In genomic region chr7:17130281-17131059, GRCh38 we compare ENCODE assay signal across 8 cellular contexts.
A peak's percentile ranks its signal among the peaks of the same experiment; 100 is the strongest.
DNase-seq lines count a peak whose midpoint lies in the region; ATAC-seq and TF ChIP-seq lines count a peak whose summit lies in the region.

No MANE protein-coding gene starts in this region.

- intact Hi-C loops in activated CD8-positive, alpha-beta T cell treated with anti-CD3 and anti-CD28 coated beads for 36 hours (cut with micrococcal nuclease) = no loop called here

- no peak for TF ChIP-seq CTCF in activated CD8-positive, alpha-beta T cell treated with anti-CD3 and anti-CD28 coated beads for 36 hours (IDR thresholded peaks at IDR 0.05)
- no peak for TF ChIP-seq CTCF in thoracic aorta (IDR thresholded peaks at IDR 0.05)

- no peaks in the 10 kb centered on the region for H3K27me3 ChIP-seq in thoracic aorta (replicated peaks; ENCODE audit: insufficient read depth)

- no peak for DNase-seq in activated CD8-positive, alpha-beta T cell treated with anti-CD3 and anti-CD28 coated beads, Interleukin-2, amount 10 ng/mL, durations not matched to agents 7 days and 5 days
- DNase-seq in activated CD8-positive, alpha-beta T cell treated with anti-CD3 and anti-CD28 coated beads for 36 hours = no peak
- DNase-seq in iris pigment epithelial cell (ENCODE audit: low read depth) (peak; percentile 97), thoracic aorta (ENCODE audit: low spot score) (no peak), ACHN (no peak)

- CTCF ChIA-PET in activated CD8-positive, alpha-beta T cell treated with anti-CD3 and anti-CD28 coated beads, Interleukin-2, amount 10 ng/mL, durations not matched to agents 7 days and 5 days (lab: Charles Lee) = no interaction called here
- CTCF ChIA-PET in activated CD8-positive, alpha-beta T cell treated with anti-CD3 and anti-CD28 coated beads for 36 hours (lab: Charles Lee) = no interaction called here

- peak overlapping the region; percentile 17 for H3K4me3 ChIP-seq in thoracic aorta

- H3K27me3 Mint-ChIP-seq in activated CD8-positive, alpha-beta T cell treated with anti-CD3 and anti-CD28 coated beads, Interleukin-2, amount 10 ng/mL, durations not matched to agents 7 days and 5 days (ENCODE audit: low read depth) = no peaks in the 10 kb centered on the region
- no peaks in the 10 kb centered on the region for H3K27me3 Mint-ChIP-seq in activated CD8-positive, alpha-beta T cell treated with anti-CD3 and anti-CD28 coated beads for 36 hours
- H3K27me3 Mint-ChIP-seq in activated T-helper 17 cell treated with anti-CD3 and anti-CD28 coated beads, Interleukin-2, amount 50 U/mL, for 72 hours = no peaks in the 10 kb centered on the region

- H3K4me1 Mint-ChIP-seq in activated CD8-positive, alpha-beta T cell treated with anti-CD3 and anti-CD28 coated beads, Interleukin-2, amount 10 ng/mL, durations not matched to agents 7 days and 5 days (ENCODE audit: low read depth) = peaks cover 33% of the 10 kb centered on the region
- peaks cover 41% of the 10 kb centered on the region for H3K4me1 Mint-ChIP-seq in activated CD8-positive, alpha-beta T cell treated with anti-CD3 and anti-CD28 coated beads for 36 hours (ENCODE audit: low read depth)
- H3K4me1 Mint-ChIP-seq in activated T-helper 17 cell treated with anti-CD3 and anti-CD28 coated beads, Interleukin-2, amount 50 U/mL, for 72 hours = peaks cover 41% of the 10 kb centered on the region

- peak; percentile 43 for ATAC-seq in activated CD8-positive, alpha-beta T cell treated with anti-CD3 and anti-CD28 coated beads, Interleukin-2, amount 10 ng/mL, durations not matched to agents 7 days and 5 days
- ATAC-seq in activated CD8-positive, alpha-beta T cell treated with anti-CD3 and anti-CD28 coated beads for 36 hours = no peak
- no peak for ATAC-seq in activated T-helper 17 cell treated with anti-CD3 and anti-CD28 coated beads, Interleukin-2, amount 50 U/mL, for 72 hours (replicated peaks)
- ATAC-seq in thoracic aorta (ENCODE audit: insufficient number of reproducible peaks, low FRiP score, low read depth) (no peak), GM19035 (IDR thresholded peaks at IDR 0.05; ENCODE audit: unreplicated experiment) (no peak), HG03135 (IDR thresholded peaks at IDR 0.05; ENCODE audit: unreplicated experiment) (no peak)

- no peaks in the 10 kb centered on the region for H3K4me1 ChIP-seq in thoracic aorta (ENCODE audit: control insufficient read depth in 1 of 2, low read depth in 2 of 2)

- H3K36me3 Mint-ChIP-seq in activated CD8-positive, alpha-beta T cell treated with anti-CD3 and anti-CD28 coated beads, Interleukin-2, amount 10 ng/mL, durations not matched to agents 7 days and 5 days (ENCODE audit: low read depth) = peaks cover 15% of the 10 kb centered on the region
- H3K36me3 Mint-ChIP-seq in activated CD8-positive, alpha-beta T cell treated with anti-CD3 and anti-CD28 coated beads for 36 hours (ENCODE audit: low read depth) = peaks cover under 1% of the 10 kb centered on the region
- no peaks in the 10 kb centered on the region for H3K36me3 Mint-ChIP-seq in activated T-helper 17 cell treated with anti-CD3 and anti-CD28 coated beads, Interleukin-2, amount 50 U/mL, for 72 hours (ENCODE audit: low read depth)

- no peak overlapping the region for H3K27ac ChIP-seq in thoracic aorta

- peak overlapping the region; percentile 24 for H3K27ac Mint-ChIP-seq in activated CD8-positive, alpha-beta T cell treated with anti-CD3 and anti-CD28 coated beads, Interleukin-2, amount 10 ng/mL, durations not matched to agents 7 days and 5 days
- H3K27ac Mint-ChIP-seq in activated CD8-positive, alpha-beta T cell treated with anti-CD3 and anti-CD28 coated beads for 36 hours = no peak overlapping the region
- H3K27ac Mint-ChIP-seq in activated T-helper 17 cell treated with anti-CD3 and anti-CD28 coated beads, Interleukin-2, amount 50 U/mL, for 72 hours = no peak overlapping the region

- H3K9me3 Mint-ChIP-seq in activated CD8-positive, alpha-beta T cell treated with anti-CD3 and anti-CD28 coated beads, Interleukin-2, amount 10 ng/mL, durations not matched to agents 7 days and 5 days (ENCODE audit: insufficient read depth) = peaks cover 9% of the 10 kb centered on the region
- no peaks in the 10 kb centered on the region for H3K9me3 Mint-ChIP-seq in activated CD8-positive, alpha-beta T cell treated with anti-CD3 and anti-CD28 coated beads for 36 hours
- H3K9me3 Mint-ChIP-seq in activated T-helper 17 cell treated with anti-CD3 and anti-CD28 coated beads, Interleukin-2, amount 50 U/mL, for 72 hours = peaks cover 13% of the 10 kb centered on the region

- no peaks in the 10 kb centered on the region for H3K36me3 ChIP-seq in thoracic aorta

- POLR2A ChIA-PET in activated CD8-positive, alpha-beta T cell treated with anti-CD3 and anti-CD28 coated beads, Interleukin-2, amount 10 ng/mL, durations not matched to agents 7 days and 5 days (lab: Charles Lee) = interaction anchor here (1.1 kb wide), 1 partner anchor 147 kb away, joined by 3 read pairs; no protein-coding TSS in a partner anchor
- POLR2A ChIA-PET in activated CD8-positive, alpha-beta T cell treated with anti-CD3 and anti-CD28 coated beads for 36 hours (lab: Charles Lee) = interaction anchor here (1.5 kb wide), 1 partner anchor 11 kb away, joined by 4 read pairs; no protein-coding TSS in a partner anchor

- H3K4me3 Mint-ChIP-seq in activated CD8-positive, alpha-beta T cell treated with anti-CD3 and anti-CD28 coated beads, Interleukin-2, amount 10 ng/mL, durations not matched to agents 7 days and 5 days = peak overlapping the region; percentile 48
- no peak overlapping the region for H3K4me3 Mint-ChIP-seq in activated CD8-positive, alpha-beta T cell treated with anti-CD3 and anti-CD28 coated beads for 36 hours
- H3K4me3 Mint-ChIP-seq in activated T-helper 17 cell treated with anti-CD3 and anti-CD28 coated beads, Interleukin-2, amount 50 U/mL, for 72 hours = peak overlapping the region; percentile 8

- no peaks in the 10 kb centered on the region for H3K9me3 ChIP-seq in thoracic aorta

- in situ Hi-C loops in ACHN (cut with HindIII; ENCODE audit: low pct_ligation_motif_present, low pct_unique_long_range_greater_than_20kb, low sequenced_read_pairs) = no loop called here
